ENCODE assay signal across 1 cellular context in the genomic region with DNA sequence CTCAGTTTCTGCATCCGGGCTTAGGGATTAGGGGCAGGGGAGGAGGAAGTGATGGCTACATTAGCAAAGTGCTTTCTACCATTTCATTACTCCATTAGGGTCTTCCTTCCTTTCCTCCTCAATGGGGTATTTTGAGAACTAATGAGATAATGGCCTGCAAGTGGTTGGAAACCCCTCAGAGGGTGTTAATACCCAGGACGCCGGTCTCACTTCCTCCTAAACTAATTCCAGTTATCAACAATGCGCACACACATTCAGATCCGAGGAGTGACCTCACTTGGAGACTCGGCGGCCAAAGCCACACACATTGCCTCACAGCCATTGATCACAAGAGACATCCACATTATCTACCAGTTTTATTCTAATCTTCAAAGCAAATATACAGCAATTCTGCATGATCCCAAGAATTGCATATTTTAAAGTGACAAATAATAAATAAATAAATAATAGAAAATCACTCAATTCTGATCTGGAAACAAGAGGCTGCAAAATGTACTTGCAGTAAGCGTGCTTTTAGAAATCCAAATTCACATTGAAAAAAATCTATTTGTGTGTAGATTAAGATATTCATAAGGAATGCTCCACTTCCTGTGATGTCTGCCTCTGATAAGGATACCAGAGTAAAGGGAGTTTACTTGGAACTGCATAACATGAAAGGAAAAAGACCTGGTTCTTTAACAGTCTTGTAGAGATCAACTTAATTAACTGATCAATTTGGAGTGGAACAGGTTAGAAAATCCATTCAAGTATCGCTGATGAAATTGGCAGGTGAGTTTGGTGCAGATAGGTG.
TF ChIP-seq lines count a peak whose summit lies in the region.

No MANE protein-coding gene starts in this region.

TF ChIP-seq in GM12878, 131 proteins besides CTCF, POLR2A, EP300 and RAD21 (continued from another document):
- no peak for TF ChIP-seq BCLAF1 (IDR thresholded peaks at IDR 0.05)
- TF ChIP-seq JUNB (IDR thresholded peaks at IDR 0.05): peak; percentile 43
- peak; percentile 53 to 56; a peak in 3 of 4 replicates for TF ChIP-seq IKZF2 (IDR thresholded peaks at IDR 0.05)
- no peak for TF ChIP-seq RAD51 (IDR thresholded peaks at IDR 0.05)
- no peak for TF ChIP-seq STAT1 (conservative IDR thresholded peaks at IDR 0.05)
- no peak for TF ChIP-seq CHD2 (IDR thresholded peaks at IDR 0.05; ENCODE audit: borderline replicate concordance, low read depth, low read length)
- peak; percentile 20 for TF ChIP-seq MEF2B (IDR thresholded peaks at IDR 0.05; ENCODE audit: partially characterized antibody, poor library complexity, severe bottlenecking)
- no peak for TF ChIP-seq GATAD2B (conservative IDR thresholded peaks at IDR 0.05; ENCODE audit: low read depth)
- TF ChIP-seq SMARCA5 (IDR thresholded peaks at IDR 0.05): no peak
- TF ChIP-seq IKZF1 (conservative IDR thresholded peaks at IDR 0.05): peak; percentile 64
- TF ChIP-seq EED (IDR thresholded peaks at IDR 0.05; ENCODE audit: low read depth): peak; percentile 59
- peak; percentile 35; the same call in 1 of the 2 replicates for TF ChIP-seq RUNX3 (IDR thresholded peaks at IDR 0.05; ENCODE audit: low read length)
- TF ChIP-seq, protein P1, sequence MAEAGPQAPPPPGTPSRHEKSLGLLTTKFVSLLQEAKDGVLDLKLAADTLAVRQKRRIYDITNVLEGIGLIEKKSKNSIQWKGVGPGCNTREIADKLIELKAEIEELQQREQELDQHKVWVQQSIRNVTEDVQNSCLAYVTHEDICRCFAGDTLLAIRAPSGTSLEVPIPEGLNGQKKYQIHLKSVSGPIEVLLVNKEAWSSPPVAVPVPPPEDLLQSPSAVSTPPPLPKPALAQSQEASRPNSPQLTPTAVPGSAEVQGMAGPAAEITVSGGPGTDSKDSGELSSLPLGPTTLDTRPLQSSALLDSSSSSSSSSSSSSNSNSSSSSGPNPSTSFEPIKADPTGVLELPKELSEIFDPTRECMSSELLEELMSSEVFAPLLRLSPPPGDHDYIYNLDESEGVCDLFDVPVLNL (IDR thresholded peaks at IDR 0.05; ENCODE audit: low read depth, low read length): no peak
- TF ChIP-seq CEBPB (IDR thresholded peaks at IDR 0.05; ENCODE audit: borderline replicate concordance in 1 of 2, low read depth in 2 of 2, low read length in 2 of 2): no peak
- 0 out of 2 replicates have a peak, but pooled peaks have one; percentile 20 for TF ChIP-seq CREM (IDR thresholded peaks at IDR 0.05; ENCODE audit: low read depth)
- no peak for TF ChIP-seq ZNF274 (IDR thresholded peaks at IDR 0.05; ENCODE audit: insufficient read depth, insufficient read length)
- TF ChIP-seq BCL11A (IDR thresholded peaks at IDR 0.05; ENCODE audit: low read depth, low read length): peak; percentile 32; the same call in 1 of the 2 replicates
- TF ChIP-seq, protein P2, sequence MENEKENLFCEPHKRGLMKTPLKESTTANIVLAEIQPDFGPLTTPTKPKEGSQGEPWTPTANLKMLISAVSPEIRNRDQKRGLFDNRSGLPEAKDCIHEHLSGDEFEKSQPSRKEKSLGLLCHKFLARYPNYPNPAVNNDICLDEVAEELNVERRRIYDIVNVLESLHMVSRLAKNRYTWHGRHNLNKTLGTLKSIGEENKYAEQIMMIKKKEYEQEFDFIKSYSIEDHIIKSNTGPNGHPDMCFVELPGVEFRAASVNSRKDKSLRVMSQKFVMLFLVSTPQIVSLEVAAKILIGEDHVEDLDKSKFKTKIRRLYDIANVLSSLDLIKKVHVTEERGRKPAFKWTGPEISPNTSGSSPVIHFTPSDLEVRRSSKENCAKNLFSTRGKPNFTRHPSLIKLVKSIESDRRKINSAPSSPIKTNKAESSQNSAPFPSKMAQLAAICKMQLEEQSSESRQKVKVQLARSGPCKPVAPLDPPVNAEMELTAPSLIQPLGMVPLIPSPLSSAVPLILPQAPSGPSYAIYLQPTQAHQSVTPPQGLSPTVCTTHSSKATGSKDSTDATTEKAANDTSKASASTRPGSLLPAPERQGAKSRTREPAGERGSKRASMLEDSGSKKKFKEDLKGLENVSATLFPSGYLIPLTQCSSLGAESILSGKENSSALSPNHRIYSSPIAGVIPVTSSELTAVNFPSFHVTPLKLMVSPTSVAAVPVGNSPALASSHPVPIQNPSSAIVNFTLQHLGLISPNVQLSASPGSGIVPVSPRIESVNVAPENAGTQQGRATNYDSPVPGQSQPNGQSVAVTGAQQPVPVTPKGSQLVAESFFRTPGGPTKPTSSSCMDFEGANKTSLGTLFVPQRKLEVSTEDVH (IDR thresholded peaks at IDR 0.05; ENCODE audit: low read depth, partially characterized antibody): no peak
- TF ChIP-seq, protein P3, sequence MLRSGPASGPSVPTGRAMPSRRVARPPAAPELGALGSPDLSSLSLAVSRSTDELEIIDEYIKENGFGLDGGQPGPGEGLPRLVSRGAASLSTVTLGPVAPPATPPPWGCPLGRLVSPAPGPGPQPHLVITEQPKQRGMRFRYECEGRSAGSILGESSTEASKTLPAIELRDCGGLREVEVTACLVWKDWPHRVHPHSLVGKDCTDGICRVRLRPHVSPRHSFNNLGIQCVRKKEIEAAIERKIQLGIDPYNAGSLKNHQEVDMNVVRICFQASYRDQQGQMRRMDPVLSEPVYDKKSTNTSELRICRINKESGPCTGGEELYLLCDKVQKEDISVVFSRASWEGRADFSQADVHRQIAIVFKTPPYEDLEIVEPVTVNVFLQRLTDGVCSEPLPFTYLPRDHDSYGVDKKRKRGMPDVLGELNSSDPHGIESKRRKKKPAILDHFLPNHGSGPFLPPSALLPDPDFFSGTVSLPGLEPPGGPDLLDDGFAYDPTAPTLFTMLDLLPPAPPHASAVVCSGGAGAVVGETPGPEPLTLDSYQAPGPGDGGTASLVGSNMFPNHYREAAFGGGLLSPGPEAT (IDR thresholded peaks at IDR 0.05; ENCODE audit: low read depth): peak; percentile 28; the same call in 1 of the 2 replicates
- peak; percentile 73 for TF ChIP-seq MTA2 (IDR thresholded peaks at IDR 0.05; ENCODE audit: low read depth)
- peak; percentile 58; the same call in 1 of the 2 replicates for TF ChIP-seq ATF7 (IDR thresholded peaks at IDR 0.05; ENCODE audit: low read depth)
TF ChIP-seq in GM12878: peak in this region for 14.
